1 cellular context compared by ENCODE assay signal in genomic region chr20:5950271-5951031, GRCh38.
TF ChIP-seq lines count a peak whose summit lies in the region.

MCM8 (plus strand) TSS chr20:5950652; CDS start chr20:5952016, 1,364 bp downstream.
A gene with protein sequence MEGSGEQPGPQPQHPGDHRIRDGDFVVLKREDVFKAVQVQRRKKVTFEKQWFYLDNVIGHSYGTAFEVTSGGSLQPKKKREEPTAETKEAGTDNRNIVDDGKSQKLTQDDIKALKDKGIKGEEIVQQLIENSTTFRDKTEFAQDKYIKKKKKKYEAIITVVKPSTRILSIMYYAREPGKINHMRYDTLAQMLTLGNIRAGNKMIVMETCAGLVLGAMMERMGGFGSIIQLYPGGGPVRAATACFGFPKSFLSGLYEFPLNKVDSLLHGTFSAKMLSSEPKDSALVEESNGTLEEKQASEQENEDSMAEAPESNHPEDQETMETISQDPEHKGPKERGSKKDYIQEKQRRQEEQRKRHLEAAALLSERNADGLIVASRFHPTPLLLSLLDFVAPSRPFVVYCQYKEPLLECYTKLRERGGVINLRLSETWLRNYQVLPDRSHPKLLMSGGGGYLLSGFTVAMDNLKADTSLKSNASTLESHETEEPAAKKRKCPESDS (minus strand): TSS chr20:5950533. CDS start chr20:5950405, 128 bp downstream.

TF ChIP-seq in GM12878, 131 proteins besides CTCF, POLR2A, EP300 and RAD21 (continued from another document and continues in another):
- TF ChIP-seq NR2C2 (IDR thresholded peaks at IDR 0.05; ENCODE audit: borderline replicate concordance, control insufficient read depth, insufficient read length, low read depth) (no peak), CHD1 (IDR thresholded peaks at IDR 0.05; ENCODE audit: low read depth, low read length) (no peak), ATF2 (IDR thresholded peaks at IDR 0.05; ENCODE audit: low read length) (no peak), MAX (IDR thresholded peaks at IDR 0.05; ENCODE audit: low read depth, low read length) (peak; percentile 99), EGR1 (IDR thresholded peaks at IDR 0.05; ENCODE audit: borderline replicate concordance in 1 of 2, low read depth in 2 of 2, low read length in 2 of 2) (peak in 1 of 2 experiments; percentile 75; a peak in 1 of 3 replicates), HCFC1 (IDR thresholded peaks at IDR 0.05; ENCODE audit: low read length) (peak; percentile 64), CREB1 (IDR thresholded peaks at IDR 0.05; ENCODE audit: low read depth) (peak; percentile 79), SUPT20H (IDR thresholded peaks at IDR 0.05; ENCODE audit: borderline replicate concordance, control insufficient read depth, low read depth, low read length) (no peak), ZNF24 (IDR thresholded peaks at IDR 0.05) (no peak), MEF2A (IDR thresholded peaks at IDR 0.05; ENCODE audit: insufficient read depth, low read depth, low read length) (no peak), WRNIP1 (IDR thresholded peaks at IDR 0.05; ENCODE audit: borderline replicate concordance, low read depth, low read length) (no peak), ZNF217 (IDR thresholded peaks at IDR 0.05) (no peak), SMAD1 (IDR thresholded peaks at IDR 0.05; ENCODE audit: low read depth, partially characterized antibody) (peak; percentile 26), CHD4 (IDR thresholded peaks at IDR 0.05) (no peak), SKIL (IDR thresholded peaks at IDR 0.05; ENCODE audit: low read depth, poor library complexity, severe bottlenecking) (no peak), RB1 (IDR thresholded peaks at IDR 0.05; ENCODE audit: borderline replicate concordance) (peak; percentile 56; the same call in 1 of the 2 replicates), SPI1 (IDR thresholded peaks at IDR 0.05; ENCODE audit: borderline replicate concordance, insufficient read depth, low read depth, low read length) (peak; percentile 85), SIX5 (IDR thresholded peaks at IDR 0.05; ENCODE audit: low read depth, low read length, severe bottlenecking) (peak; percentile 20), ZNF622 (IDR thresholded peaks at IDR 0.05) (no peak), EZH2 (IDR thresholded peaks at IDR 0.05; ENCODE audit: borderline replicate concordance, control insufficient read depth, low read depth, low read length) (no peak), NR2F1 (conservative IDR thresholded peaks at IDR 0.05) (no peak), GATAD2B (conservative IDR thresholded peaks at IDR 0.05; ENCODE audit: low read depth) (peak; percentile 65; the same call in 1 of the 2 replicates), PAX5 (IDR thresholded peaks at IDR 0.05; ENCODE audit: borderline replicate concordance, low read depth, low read length) (peak; percentile 47; the same call in 1 of the 2 replicates), MEF2B (IDR thresholded peaks at IDR 0.05; ENCODE audit: partially characterized antibody, poor library complexity, severe bottlenecking) (peak; percentile 18), EED (IDR thresholded peaks at IDR 0.05; ENCODE audit: low read depth) (peak; percentile 31; the same call in 1 of the 2 replicates), NR2C1 (IDR thresholded peaks at IDR 0.05) (0 out of 2 replicates have a peak, but pooled peaks have one; percentile 3), BCL11A (IDR thresholded peaks at IDR 0.05; ENCODE audit: low read depth, low read length) (no peak), ZBTB33 (IDR thresholded peaks at IDR 0.05) (no peak), NKRF (conservative IDR thresholded peaks at IDR 0.05) (peak; percentile 97), SMC3 (IDR thresholded peaks at IDR 0.05; ENCODE audit: borderline replicate concordance, low read length) (no peak), KAT2A (conservative IDR thresholded peaks at IDR 0.05; ENCODE audit: control insufficient read depth, low read depth, low read length) (no peak)
- TF ChIP-seq, protein P1, sequence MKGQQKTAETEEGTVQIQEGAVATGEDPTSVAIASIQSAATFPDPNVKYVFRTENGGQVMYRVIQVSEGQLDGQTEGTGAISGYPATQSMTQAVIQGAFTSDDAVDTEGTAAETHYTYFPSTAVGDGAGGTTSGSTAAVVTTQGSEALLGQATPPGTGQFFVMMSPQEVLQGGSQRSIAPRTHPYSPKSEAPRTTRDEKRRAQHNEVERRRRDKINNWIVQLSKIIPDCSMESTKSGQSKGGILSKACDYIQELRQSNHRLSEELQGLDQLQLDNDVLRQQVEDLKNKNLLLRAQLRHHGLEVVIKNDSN (IDR thresholded peaks at IDR 0.05; ENCODE audit: borderline replicate concordance, extremely low read length, insufficient read depth, low read depth, low read length) = peak; percentile 87
- TF ChIP-seq, protein P2, sequence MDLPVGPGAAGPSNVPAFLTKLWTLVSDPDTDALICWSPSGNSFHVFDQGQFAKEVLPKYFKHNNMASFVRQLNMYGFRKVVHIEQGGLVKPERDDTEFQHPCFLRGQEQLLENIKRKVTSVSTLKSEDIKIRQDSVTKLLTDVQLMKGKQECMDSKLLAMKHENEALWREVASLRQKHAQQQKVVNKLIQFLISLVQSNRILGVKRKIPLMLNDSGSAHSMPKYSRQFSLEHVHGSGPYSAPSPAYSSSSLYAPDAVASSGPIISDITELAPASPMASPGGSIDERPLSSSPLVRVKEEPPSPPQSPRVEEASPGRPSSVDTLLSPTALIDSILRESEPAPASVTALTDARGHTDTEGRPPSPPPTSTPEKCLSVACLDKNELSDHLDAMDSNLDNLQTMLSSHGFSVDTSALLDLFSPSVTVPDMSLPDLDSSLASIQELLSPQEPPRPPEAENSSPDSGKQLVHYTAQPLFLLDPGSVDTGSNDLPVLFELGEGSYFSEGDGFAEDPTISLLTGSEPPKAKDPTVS (IDR thresholded peaks at IDR 0.05; ENCODE audit: low read depth, low read length) = no peak
- TF ChIP-seq, protein P3, sequence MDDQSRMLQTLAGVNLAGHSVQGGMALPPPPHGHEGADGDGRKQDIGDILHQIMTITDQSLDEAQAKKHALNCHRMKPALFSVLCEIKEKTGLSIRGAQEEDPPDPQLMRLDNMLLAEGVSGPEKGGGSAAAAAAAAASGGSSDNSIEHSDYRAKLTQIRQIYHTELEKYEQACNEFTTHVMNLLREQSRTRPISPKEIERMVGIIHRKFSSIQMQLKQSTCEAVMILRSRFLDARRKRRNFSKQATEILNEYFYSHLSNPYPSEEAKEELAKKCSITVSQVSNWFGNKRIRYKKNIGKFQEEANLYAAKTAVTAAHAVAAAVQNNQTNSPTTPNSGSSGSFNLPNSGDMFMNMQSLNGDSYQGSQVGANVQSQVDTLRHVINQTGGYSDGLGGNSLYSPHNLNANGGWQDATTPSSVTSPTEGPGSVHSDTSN (IDR thresholded peaks at IDR 0.05; ENCODE audit: insufficient replicate concordance, low read depth, low read length) = peak; percentile 57
- TF ChIP-seq, protein P4, sequence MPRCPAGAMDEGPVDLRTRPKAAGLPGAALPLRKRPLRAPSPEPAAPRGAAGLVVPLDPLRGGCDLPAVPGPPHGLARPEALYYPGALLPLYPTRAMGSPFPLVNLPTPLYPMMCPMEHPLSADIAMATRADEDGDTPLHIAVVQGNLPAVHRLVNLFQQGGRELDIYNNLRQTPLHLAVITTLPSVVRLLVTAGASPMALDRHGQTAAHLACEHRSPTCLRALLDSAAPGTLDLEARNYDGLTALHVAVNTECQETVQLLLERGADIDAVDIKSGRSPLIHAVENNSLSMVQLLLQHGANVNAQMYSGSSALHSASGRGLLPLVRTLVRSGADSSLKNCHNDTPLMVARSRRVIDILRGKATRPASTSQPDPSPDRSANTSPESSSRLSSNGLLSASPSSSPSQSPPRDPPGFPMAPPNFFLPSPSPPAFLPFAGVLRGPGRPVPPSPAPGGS (IDR thresholded peaks at IDR 0.05; ENCODE audit: borderline replicate concordance, insufficient read depth, low read depth, low read length, poor library complexity, severe bottlenecking) = no peak
- TF ChIP-seq, protein P5, sequence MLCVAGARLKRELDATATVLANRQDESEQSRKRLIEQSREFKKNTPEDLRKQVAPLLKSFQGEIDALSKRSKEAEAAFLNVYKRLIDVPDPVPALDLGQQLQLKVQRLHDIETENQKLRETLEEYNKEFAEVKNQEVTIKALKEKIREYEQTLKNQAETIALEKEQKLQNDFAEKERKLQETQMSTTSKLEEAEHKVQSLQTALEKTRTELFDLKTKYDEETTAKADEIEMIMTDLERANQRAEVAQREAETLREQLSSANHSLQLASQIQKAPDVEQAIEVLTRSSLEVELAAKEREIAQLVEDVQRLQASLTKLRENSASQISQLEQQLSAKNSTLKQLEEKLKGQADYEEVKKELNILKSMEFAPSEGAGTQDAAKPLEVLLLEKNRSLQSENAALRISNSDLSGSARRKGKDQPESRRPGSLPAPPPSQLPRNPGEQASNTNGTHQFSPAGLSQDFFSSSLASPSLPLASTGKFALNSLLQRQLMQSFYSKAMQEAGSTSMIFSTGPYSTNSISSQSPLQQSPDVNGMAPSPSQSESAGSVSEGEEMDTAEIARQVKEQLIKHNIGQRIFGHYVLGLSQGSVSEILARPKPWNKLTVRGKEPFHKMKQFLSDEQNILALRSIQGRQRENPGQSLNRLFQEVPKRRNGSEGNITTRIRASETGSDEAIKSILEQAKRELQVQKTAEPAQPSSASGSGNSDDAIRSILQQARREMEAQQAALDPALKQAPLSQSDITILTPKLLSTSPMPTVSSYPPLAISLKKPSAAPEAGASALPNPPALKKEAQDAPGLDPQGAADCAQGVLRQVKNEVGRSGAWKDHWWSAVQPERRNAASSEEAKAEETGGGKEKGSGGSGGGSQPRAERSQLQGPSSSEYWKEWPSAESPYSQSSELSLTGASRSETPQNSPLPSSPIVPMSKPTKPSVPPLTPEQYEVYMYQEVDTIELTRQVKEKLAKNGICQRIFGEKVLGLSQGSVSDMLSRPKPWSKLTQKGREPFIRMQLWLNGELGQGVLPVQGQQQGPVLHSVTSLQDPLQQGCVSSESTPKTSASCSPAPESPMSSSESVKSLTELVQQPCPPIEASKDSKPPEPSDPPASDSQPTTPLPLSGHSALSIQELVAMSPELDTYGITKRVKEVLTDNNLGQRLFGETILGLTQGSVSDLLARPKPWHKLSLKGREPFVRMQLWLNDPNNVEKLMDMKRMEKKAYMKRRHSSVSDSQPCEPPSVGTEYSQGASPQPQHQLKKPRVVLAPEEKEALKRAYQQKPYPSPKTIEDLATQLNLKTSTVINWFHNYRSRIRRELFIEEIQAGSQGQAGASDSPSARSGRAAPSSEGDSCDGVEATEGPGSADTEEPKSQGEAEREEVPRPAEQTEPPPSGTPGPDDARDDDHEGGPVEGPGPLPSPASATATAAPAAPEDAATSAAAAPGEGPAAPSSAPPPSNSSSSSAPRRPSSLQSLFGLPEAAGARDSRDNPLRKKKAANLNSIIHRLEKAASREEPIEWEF (IDR thresholded peaks at IDR 0.05; ENCODE audit: insufficient replicate concordance, low read depth, low read length) = no peak
